ENCODE assay signal across 8 cellular contexts in the genomic region with DNA sequence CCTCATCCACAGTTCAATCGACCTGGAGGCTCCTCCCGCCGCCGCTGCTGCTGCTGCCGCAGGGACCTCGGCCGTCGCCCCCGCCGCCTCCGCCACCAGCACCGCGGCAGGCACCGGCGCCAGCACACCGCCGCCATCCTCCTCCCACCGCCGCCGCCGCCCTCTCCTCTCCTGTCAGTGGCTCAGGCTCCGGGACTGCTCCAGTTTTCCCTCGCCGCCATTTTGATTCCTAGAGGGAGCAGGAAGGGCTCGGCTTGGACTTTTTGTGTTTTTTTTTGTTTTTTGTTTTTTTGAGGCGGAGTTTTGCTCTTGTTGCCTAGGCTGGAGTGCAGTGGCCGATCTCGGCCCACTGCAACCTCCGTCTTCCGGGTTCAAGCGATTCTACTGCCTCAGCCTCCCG. TPM values are rescaled to one million over a fixed set of nuclear protein-coding genes. Genes with fewer than 3 reads are reported as not detected.
DNase-seq lines count a peak whose midpoint lies in the region; ATAC-seq and TF ChIP-seq lines count a peak whose summit lies in the region.

No MANE protein-coding gene starts in this region.

- peaks cover 12% of the 10 kb centered on the region for H3K36me3 Mint-ChIP-seq in activated CD4-positive, alpha-beta memory T cell treated with anti-CD3 and anti-CD28 coated beads, Interleukin-2, amount 10 ng/mL, durations not matched to agents 7 days and 5 days (ENCODE audit: low read depth)

- DNase-seq in NCI-H1417 (lab: John Stamatoyannopoulos, UW) = peak; percentile 40 to 73 (median 43)
- no peak for DNase-seq in NCI-H1417 treated with DMSO at 0.1 percent for 48 hours (lab: John Stamatoyannopoulos, UW)
- DNase-seq in activated CD4-positive, alpha-beta memory T cell treated with anti-CD3 and anti-CD28 coated beads, Interleukin-2, amount 10 ng/mL, durations not matched to agents 7 days and 5 days = no peak
- DNase-seq in fibroblast of villous mesenchyme (ENCODE audit: low read depth) = peak; percentile 12
- peak; percentile 31 for DNase-seq in stimulated activated CD8-positive, alpha-beta memory T cell treated with anti-CD3 and anti-CD28 coated beads, Interleukin-4, amount 100 ng/mL, for 48 hours
- DNase-seq in GM03348 (ENCODE audit: low spot score) = no peak
- DNase-seq in cerebellar nuclear complex (lab: John Stamatoyannopoulos, UW) = no peak

- H3K27me3 Mint-ChIP-seq in activated CD4-positive, alpha-beta memory T cell treated with anti-CD3 and anti-CD28 coated beads, Interleukin-2, amount 10 ng/mL, durations not matched to agents 7 days and 5 days = no peaks in the 10 kb centered on the region

- peaks cover 29% of the 10 kb centered on the region for H3K4me1 Mint-ChIP-seq in activated CD4-positive, alpha-beta memory T cell treated with anti-CD3 and anti-CD28 coated beads, Interleukin-2, amount 10 ng/mL, durations not matched to agents 7 days and 5 days

- no peaks in the 10 kb centered on the region for H3K9me3 Mint-ChIP-seq in activated CD4-positive, alpha-beta memory T cell treated with anti-CD3 and anti-CD28 coated beads, Interleukin-2, amount 10 ng/mL, durations not matched to agents 7 days and 5 days

- no peak overlapping the region for H3K27ac Mint-ChIP-seq in activated CD4-positive, alpha-beta memory T cell treated with anti-CD3 and anti-CD28 coated beads, Interleukin-2, amount 10 ng/mL, durations not matched to agents 7 days and 5 days

- no peak for TF ChIP-seq CTCF in fibroblast of villous mesenchyme (IDR thresholded peaks at IDR 0.05; ENCODE audit: insufficient read depth, low read depth, low read length)

- H3K4me3 ChIP-seq in fibroblast of villous mesenchyme (ENCODE audit: low read depth, low read length) = peak overlapping the region; percentile 47

- POLR2A ChIA-PET in activated CD4-positive, alpha-beta memory T cell treated with anti-CD3 and anti-CD28 coated beads, Interleukin-2, amount 10 ng/mL, durations not matched to agents 7 days and 5 days (lab: Charles Lee) = no interaction called here

- no peak for ATAC-seq in GM18858 (IDR thresholded peaks at IDR 0.05; ENCODE audit: unreplicated experiment)

- CTCF ChIA-PET in activated CD4-positive, alpha-beta memory T cell treated with anti-CD3 and anti-CD28 coated beads, Interleukin-2, amount 10 ng/mL, durations not matched to agents 7 days and 5 days (lab: Charles Lee) = interaction anchor here (0.6 to 1.0 kb wide), 3 partner anchors 22 to 164 kb away, joined by 3 to 6 read pairs (median 3); no protein-coding TSS in a partner anchor

- peak overlapping the region; percentile 42 for H3K4me3 Mint-ChIP-seq in activated CD4-positive, alpha-beta memory T cell treated with anti-CD3 and anti-CD28 coated beads, Interleukin-2, amount 10 ng/mL, durations not matched to agents 7 days and 5 days

RNA-seq across cellular contexts. Expression of gene MCM10, which starts 3.0 kb away (rescaled TPM):
- total RNA-seq in activated CD4-positive, alpha-beta memory T cell treated with anti-CD3 and anti-CD28 coated beads, Interleukin-2, amount 10 ng/mL, durations not matched to agents 7 days and 5 days = 10 to 100 TPM; 40.7 to 42.9 TPM
- 7.8 and 8.1 TPM in 2 replicates for total RNA-seq in fibroblast of villous mesenchyme

RNA-seq across cellular contexts. Expression of gene OPTN, which starts 58.4 kb away (rescaled TPM):
- 100 to 1,000 TPM; 196 to 197 TPM for total RNA-seq in activated CD4-positive, alpha-beta memory T cell treated with anti-CD3 and anti-CD28 coated beads, Interleukin-2, amount 10 ng/mL, durations not matched to agents 7 days and 5 days
- 90.2 and 125 TPM in 2 replicates for total RNA-seq in fibroblast of villous mesenchyme

Comparison
In these comparisons a context has a peak if more than half of its experiments do, and no peak if none do; other contexts are left out.
1. DNase-seq: peak in NCI-H1417 (3 of 3), fibroblast of villous mesenchyme (single experiment) and stimulated activated CD8-positive, alpha-beta memory T cell treated with anti-CD3 and anti-CD28 coated beads, Interleukin-4, amount 100 ng/mL, for 48 hours (single experiment); none in NCI-H1417 treated with DMSO at 0.1 percent for 48 hours (single experiment), activated CD4-positive, alpha-beta memory T cell treated with anti-CD3 and anti-CD28 coated beads, Interleukin-2, amount 10 ng/mL, durations not matched to agents 7 days and 5 days (single experiment), GM03348 (single experiment) and cerebellar nuclear complex (0 of 2).